2 cellular contexts compared by ENCODE assay signal in the genomic region with DNA sequence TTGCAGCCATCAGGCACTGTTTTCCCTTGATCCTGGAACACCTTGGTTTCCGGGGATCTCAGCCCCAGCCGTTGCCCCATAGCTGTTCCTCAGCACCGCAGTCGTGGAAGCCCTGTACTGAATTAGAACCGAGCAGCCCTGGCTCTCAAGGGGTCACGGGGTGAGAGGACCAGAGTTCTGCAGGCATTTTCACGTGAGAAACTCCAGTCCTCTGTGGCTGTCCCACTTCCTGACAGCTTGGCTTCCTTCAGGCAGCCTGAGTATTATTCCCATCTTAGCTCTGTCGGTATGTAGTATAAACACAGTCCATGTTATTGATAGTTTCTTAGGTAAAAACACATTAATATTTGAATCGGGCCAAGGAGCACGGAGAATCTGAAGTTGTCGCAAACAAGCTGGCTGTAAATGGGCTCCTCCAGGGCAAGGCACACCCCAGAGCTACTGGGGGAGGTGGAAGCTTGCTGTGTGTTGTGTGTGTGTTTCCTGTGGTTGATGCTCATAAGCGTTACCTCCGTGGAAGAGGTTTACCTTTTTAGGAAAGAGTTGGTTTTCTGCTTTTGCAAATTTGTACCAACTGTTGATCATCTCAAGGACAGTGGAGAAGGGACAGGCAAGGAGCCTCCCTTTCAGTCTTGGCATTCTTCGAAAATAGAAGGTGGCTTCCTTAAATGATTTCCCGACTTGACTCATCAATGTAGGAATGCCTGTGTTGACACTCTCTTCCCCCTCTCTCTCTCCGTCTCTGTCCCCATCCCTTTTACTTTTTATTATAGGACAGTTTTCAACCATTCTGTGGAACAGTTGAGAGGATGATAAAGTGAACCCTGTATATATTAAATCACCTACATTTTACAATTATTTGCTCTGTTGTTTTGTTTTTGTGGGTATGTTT.
TF ChIP-seq lines count a peak whose summit lies in the region.

No MANE protein-coding gene starts in this region.

TF ChIP-seq in HEK293, 187 proteins besides CTCF, POLR2A, EP300 and RAD21 (continued from another document):
- TF ChIP-seq HIC1 (tag by site-specific recombination; IDR thresholded peaks at IDR 0.05) (no peak), ZNF560 (tag by site-specific recombination; IDR thresholded peaks at IDR 0.05; ENCODE audit: borderline replicate concordance) (no peak), ZNF747 (tag by site-specific recombination; IDR thresholded peaks at IDR 0.05) (no peak), ZNF280D (tag by site-specific recombination; IDR thresholded peaks at IDR 0.05) (no peak), ZNF175 (tag by site-specific recombination; IDR thresholded peaks at IDR 0.05) (no peak), ZBTB20 (tag by site-specific recombination; IDR thresholded peaks at IDR 0.05) (no peak), SCRT2 (tag by site-specific recombination; IDR thresholded peaks at IDR 0.05) (peak; percentile 83), ZFP69B (tag by site-specific recombination; IDR thresholded peaks at IDR 0.05) (no peak)
TF ChIP-seq in HEK293: peak in this region for 2.

TF ChIP-seq in WTC11, 78 proteins besides CTCF, POLR2A, EP300 and RAD21 (continued from another document):
- TF ChIP-seq, protein P1, sequence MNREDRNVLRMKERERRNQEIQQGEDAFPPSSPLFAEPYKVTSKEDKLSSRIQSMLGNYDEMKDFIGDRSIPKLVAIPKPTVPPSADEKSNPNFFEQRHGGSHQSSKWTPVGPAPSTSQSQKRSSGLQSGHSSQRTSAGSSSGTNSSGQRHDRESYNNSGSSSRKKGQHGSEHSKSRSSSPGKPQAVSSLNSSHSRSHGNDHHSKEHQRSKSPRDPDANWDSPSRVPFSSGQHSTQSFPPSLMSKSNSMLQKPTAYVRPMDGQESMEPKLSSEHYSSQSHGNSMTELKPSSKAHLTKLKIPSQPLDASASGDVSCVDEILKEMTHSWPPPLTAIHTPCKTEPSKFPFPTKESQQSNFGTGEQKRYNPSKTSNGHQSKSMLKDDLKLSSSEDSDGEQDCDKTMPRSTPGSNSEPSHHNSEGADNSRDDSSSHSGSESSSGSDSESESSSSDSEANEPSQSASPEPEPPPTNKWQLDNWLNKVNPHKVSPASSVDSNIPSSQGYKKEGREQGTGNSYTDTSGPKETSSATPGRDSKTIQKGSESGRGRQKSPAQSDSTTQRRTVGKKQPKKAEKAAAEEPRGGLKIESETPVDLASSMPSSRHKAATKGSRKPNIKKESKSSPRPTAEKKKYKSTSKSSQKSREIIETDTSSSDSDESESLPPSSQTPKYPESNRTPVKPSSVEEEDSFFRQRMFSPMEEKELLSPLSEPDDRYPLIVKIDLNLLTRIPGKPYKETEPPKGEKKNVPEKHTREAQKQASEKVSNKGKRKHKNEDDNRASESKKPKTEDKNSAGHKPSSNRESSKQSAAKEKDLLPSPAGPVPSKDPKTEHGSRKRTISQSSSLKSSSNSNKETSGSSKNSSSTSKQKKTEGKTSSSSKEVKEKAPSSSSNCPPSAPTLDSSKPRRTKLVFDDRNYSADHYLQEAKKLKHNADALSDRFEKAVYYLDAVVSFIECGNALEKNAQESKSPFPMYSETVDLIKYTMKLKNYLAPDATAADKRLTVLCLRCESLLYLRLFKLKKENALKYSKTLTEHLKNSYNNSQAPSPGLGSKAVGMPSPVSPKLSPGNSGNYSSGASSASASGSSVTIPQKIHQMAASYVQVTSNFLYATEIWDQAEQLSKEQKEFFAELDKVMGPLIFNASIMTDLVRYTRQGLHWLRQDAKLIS (CRISPR knock-in tag; IDR thresholded peaks at IDR 0.05; ENCODE audit: borderline replicate concordance), result no peak
- TF ChIP-seq ETV6 (CRISPR knock-in tag; IDR thresholded peaks at IDR 0.05) (no peak), CBFB (CRISPR knock-in tag; IDR thresholded peaks at IDR 0.05; ENCODE audit: low read depth) (no peak)
- TF ChIP-seq, protein P2, sequence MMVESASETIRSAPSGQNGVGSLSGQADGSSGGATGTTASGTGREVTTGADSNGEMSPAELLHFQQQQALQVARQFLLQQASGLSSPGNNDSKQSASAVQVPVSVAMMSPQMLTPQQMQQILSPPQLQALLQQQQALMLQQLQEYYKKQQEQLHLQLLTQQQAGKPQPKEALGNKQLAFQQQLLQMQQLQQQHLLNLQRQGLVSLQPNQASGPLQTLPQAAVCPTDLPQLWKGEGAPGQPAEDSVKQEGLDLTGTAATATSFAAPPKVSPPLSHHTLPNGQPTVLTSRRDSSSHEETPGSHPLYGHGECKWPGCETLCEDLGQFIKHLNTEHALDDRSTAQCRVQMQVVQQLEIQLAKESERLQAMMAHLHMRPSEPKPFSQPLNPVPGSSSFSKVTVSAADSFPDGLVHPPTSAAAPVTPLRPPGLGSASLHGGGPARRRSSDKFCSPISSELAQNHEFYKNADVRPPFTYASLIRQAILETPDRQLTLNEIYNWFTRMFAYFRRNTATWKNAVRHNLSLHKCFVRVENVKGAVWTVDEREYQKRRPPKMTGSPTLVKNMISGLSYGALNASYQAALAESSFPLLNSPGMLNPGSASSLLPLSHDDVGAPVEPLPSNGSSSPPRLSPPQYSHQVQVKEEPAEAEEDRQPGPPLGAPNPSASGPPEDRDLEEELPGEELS (CRISPR knock-in tag; IDR thresholded peaks at IDR 0.05), result no peak
